ENCODE assay signal across 8 cellular contexts in genomic region chr22:22156716-22157499, GRCh38.
DNase-seq lines count a peak whose midpoint lies in the region; ATAC-seq and TF ChIP-seq lines count a peak whose summit lies in the region.

No MANE protein-coding gene starts in this region.

- in situ Hi-C loops in T47D (cut with HindIII; ENCODE audit: low pct_unique_long_range_greater_than_20kb, low sequenced_read_pairs) = no loop called here

- ATAC-seq in left lobe of liver = peak; percentile 99

- CTCF ChIA-PET in HEK293T (lab: Yijun Ruan, JAX) = interaction anchor here (0.9 to 1.4 kb wide), 7 partner anchors 9 to 70 kb away, joined by 3 to 4 read pairs (median 3); no protein-coding TSS in a partner anchor

- POLR2A ChIA-PET in HEK293T (lab: Yijun Ruan, JAX) = no interaction called here

- DNase-seq in GF-D8 (lab: John Stamatoyannopoulos, UW) = peak; percentile 38
- peak; percentile 84 for DNase-seq in HEK293T (ENCODE audit: extremely low spot score)
- peak; percentile 27 for DNase-seq in NCI-H2081 treated with DMSO at 0.1 percent for 48 hours (lab: John Stamatoyannopoulos, UW)
- DNase-seq in UCSD-AML1 (lab: John Stamatoyannopoulos, UW; ENCODE audit: unreplicated experiment) = peak; percentile 31
- peak; percentile 30 to 79 for DNase-seq in T47D (ENCODE audit: low read depth in 1 of 2, low spot score in 1 of 2)
- peak; percentile 61 for DNase-seq in left lobe of liver (ENCODE audit: low spot score)
- DNase-seq in stimulated activated CD8-positive, alpha-beta memory T cell treated with anti-CD3 and anti-CD28 coated beads, Interleukin-12 subunit alpha, Interleukin-12 subunit beta, amount 100 ng/mL, for 1 hour (ENCODE audit: low read depth) = peak; percentile 45
- no peak for DNase-seq in ecto neural progenitor cell (ENCODE audit: low spot score)

TF ChIP-seq in HEK293T, 16 proteins besides CTCF, POLR2A, EP300 and RAD21:
- TF ChIP-seq ELF4 (IDR thresholded peaks at IDR 0.05) (peak; percentile 40; the same call in 1 of the 2 replicates), SP1 (IDR thresholded peaks at IDR 0.05) (no peak), LEF1 (IDR thresholded peaks at IDR 0.05; ENCODE audit: borderline replicate concordance) (no peak), FOXK2 (IDR thresholded peaks at IDR 0.05) (no peak), SUZ12 (IDR thresholded peaks at IDR 0.05) (no peak), HDGF (IDR thresholded peaks at IDR 0.05; ENCODE audit: borderline replicate concordance) (no peak), FOXM1 (IDR thresholded peaks at IDR 0.05; ENCODE audit: borderline replicate concordance) (no peak), PKNOX1 (IDR thresholded peaks at IDR 0.05) (no peak), NFRKB (IDR thresholded peaks at IDR 0.05) (no peak), ARNT (IDR thresholded peaks at IDR 0.05) (no peak), TARDBP (IDR thresholded peaks at IDR 0.05) (no peak), BHLHE40 (IDR thresholded peaks at IDR 0.05; ENCODE audit: borderline replicate concordance) (no peak), L3MBTL2 (conservative IDR thresholded peaks at IDR 0.05) (peak; percentile 41), CTBP1 (IDR thresholded peaks at IDR 0.05; ENCODE audit: borderline replicate concordance) (no peak), FOXA1 (IDR thresholded peaks at IDR 0.05) (no peak), ZNF384 (IDR thresholded peaks at IDR 0.05) (no peak)
